18 cellular contexts compared by ENCODE assay signal in genomic region chr4:182885022-182885737, GRCh38. TPM values are rescaled to one million over a fixed set of nuclear protein-coding genes. Genes with fewer than 3 reads are reported as not detected.
A peak's percentile ranks its signal among the peaks of the same experiment; 100 is the strongest.
DNase-seq lines count a peak whose midpoint lies in the region; ATAC-seq, FAIRE-seq and TF ChIP-seq lines count a peak whose summit lies in the region.
"Had no signal": no experiment of that assay in that cellular context is flagged by ENCODE, and none has a peak within 500 bp of the region (broad histone marks: within the 10 kb centered on the region; RNA-seq: fewer than 3 reads in every experiment).

No MANE protein-coding gene starts in this region.

- no peak overlapping the region for H3K9ac ChIP-seq in astrocyte (ENCODE audit: low read length)

- H3K4me2 ChIP-seq in astrocyte (ENCODE audit: low read length) = no peak overlapping the region

- no peaks in the 10 kb centered on the region for H3K27me3 ChIP-seq in astrocyte (ENCODE audit: insufficient read depth, low read length)
- H3K27me3 ChIP-seq in heart left ventricle = no peaks in the 10 kb centered on the region
- H3K27me3 ChIP-seq: BE2C had no signal

- H3K79me2 ChIP-seq in astrocyte (ENCODE audit: insufficient read depth, low read length) = no peaks in the 10 kb centered on the region

- no peaks in the 10 kb centered on the region for H3K9me3 ChIP-seq in HEK293 (ENCODE audit: control insufficient read depth, insufficient read depth, low read depth, low read length)
- no peaks in the 10 kb centered on the region for H3K9me3 ChIP-seq in astrocyte (ENCODE audit: insufficient read depth, low read depth, low read length)
- peaks cover 0 to 11% (median 3%) of the 10 kb centered on the region in 12 donors for H3K9me3 ChIP-seq in heart left ventricle

- peak; percentile 7 for DNase-seq in astrocyte (ENCODE audit: low read depth)
- DNase-seq in endothelial cell (ENCODE audit: low spot score) = no peak
- peak; percentile 30 for DNase-seq in posterior vena cava (ENCODE audit: low spot score)
- DNase-seq in midbrain (lab: John Stamatoyannopoulos, UW) = no peak
- no peak for DNase-seq in heart left ventricle
- no peak for DNase-seq in middle frontal gyrus (ENCODE audit: extremely low spot score, low spot score)
- DNase-seq: BE2C; Caco-2; CD8-positive, alpha-beta memory T cell; DND-41; GDM1 had no signal

- peaks cover 12% of the 10 kb centered on the region for H3K9me3 Mint-ChIP-seq in astrocyte (ENCODE audit: unreplicated experiment)
- no peaks in the 10 kb centered on the region for H3K9me3 Mint-ChIP-seq in endothelial cell (ENCODE audit: unreplicated experiment)

- H3K36me3 Mint-ChIP-seq in astrocyte (ENCODE audit: low read depth, unreplicated experiment) = peaks cover 53% of the 10 kb centered on the region
- H3K36me3 Mint-ChIP-seq in endothelial cell (ENCODE audit: low read depth, unreplicated experiment) = peaks cover 60% of the 10 kb centered on the region

- no peak for TF ChIP-seq CTCF in HEK293 (tag by site-specific recombination; IDR thresholded peaks at IDR 0.05)
- TF ChIP-seq CTCF in astrocyte (IDR thresholded peaks at IDR 0.05; ENCODE audit: insufficient read depth, low read depth, low read length) = no peak
- no peak for TF ChIP-seq CTCF in endothelial cell (IDR thresholded peaks at IDR 0.05; ENCODE audit: unreplicated experiment)
- TF ChIP-seq CTCF in heart left ventricle (IDR thresholded peaks at IDR 0.05) = no peak

- CTCF ChIA-PET in HEK293 (lab: Yijun Ruan, JAX) = no interaction called here

- WGBS in heart left ventricle, 4 donors = 97 to 98% (median 97%) methylated on average over 3 of the region's 3 CpGs

- TF ChIP-seq POLR2A in heart left ventricle (IDR thresholded peaks at IDR 0.05) = no peak

- H3K27ac ChIP-seq in HEK293 (ENCODE audit: extremely low read depth, low read depth, low read length) (no peak overlapping the region), astrocyte (ENCODE audit: low read depth, low read length) (no peak overlapping the region), heart left ventricle (no peak overlapping the region)

- H3K4me3 Mint-ChIP-seq in astrocyte (ENCODE audit: unreplicated experiment) (no peak overlapping the region), endothelial cell (ENCODE audit: unreplicated experiment) (peak overlapping the region; percentile 19)
- H3K4me3 Mint-ChIP-seq: CD14-positive monocyte; CD8-positive, alpha-beta memory T cell; IgD-negative memory B cell had no signal

- H3K4me3 ChIP-seq in HEK293 (ENCODE audit: low read depth, low read length) = no peak overlapping the region
- H3K4me3 ChIP-seq in astrocyte (ENCODE audit: insufficient read depth, low read depth, low read length) = no peak overlapping the region
- no peak overlapping the region for H3K4me3 ChIP-seq in heart left ventricle

- no peaks in the 10 kb centered on the region for H4K20me1 ChIP-seq in astrocyte (ENCODE audit: insufficient read depth, low read length)

- H3K4me1 ChIP-seq in HEK293 (ENCODE audit: control insufficient read depth, insufficient read depth, low read length) (no peaks in the 10 kb centered on the region), astrocyte (ENCODE audit: insufficient read depth, low read length) (peaks cover 17% of the 10 kb centered on the region), heart left ventricle (peaks cover 0 to 10% (median 6%) of the 10 kb centered on the region in 12 donors)
- H3K4me1 ChIP-seq: Caco-2 had no signal

- H3K27ac Mint-ChIP-seq in astrocyte (ENCODE audit: unreplicated experiment) = no peak overlapping the region
- H3K27ac Mint-ChIP-seq in endothelial cell (ENCODE audit: unreplicated experiment) = no peak overlapping the region
- H3K27ac Mint-ChIP-seq: CD14-positive monocyte, IgD-negative memory B cell had no signal

- intact Hi-C loops in posterior vena cava (cut with DNase I) = no loop called here
- intact Hi-C loops in heart left ventricle (cut with DNase I) = no loop called here

- POLR2A ChIA-PET in HEK293 (lab: Yijun Ruan, JAX) = no interaction called here

- no peak overlapping the region for H2AFZ ChIP-seq in astrocyte (ENCODE audit: low read depth, low read length)

- no peaks in the 10 kb centered on the region for H3K27me3 Mint-ChIP-seq in astrocyte (ENCODE audit: low read depth, unreplicated experiment)
- no peaks in the 10 kb centered on the region for H3K27me3 Mint-ChIP-seq in endothelial cell (ENCODE audit: unreplicated experiment)
- H3K27me3 Mint-ChIP-seq: CD8-positive, alpha-beta memory T cell; IgD-negative memory B cell had no signal

- no peaks in the 10 kb centered on the region for H3K4me1 Mint-ChIP-seq in astrocyte (ENCODE audit: low read depth, unreplicated experiment)
- H3K4me1 Mint-ChIP-seq in endothelial cell (ENCODE audit: unreplicated experiment) = peaks cover 5% of the 10 kb centered on the region
- H3K4me1 Mint-ChIP-seq: CD14-positive monocyte, IgD-negative memory B cell had no signal

- FAIRE-seq in astrocyte (lab: Jason Lieb, UNC) = no peak
- FAIRE-seq: A204.1, GM19239, H54 had no signal

- peaks cover 3 to 53% of the 10 kb centered on the region in 2 experiments; a peak in 2 of 3 replicates for H3K36me3 ChIP-seq in HEK293 (ENCODE audit: control insufficient read depth in 2 of 2, insufficient read depth in 1 of 2, low read length in 2 of 2)
- H3K36me3 ChIP-seq in astrocyte (ENCODE audit: insufficient read depth, low read length) = peaks cover 5% of the 10 kb centered on the region
- H3K36me3 ChIP-seq in heart left ventricle = peaks cover 0 to 63% (median 37%) of the 10 kb centered on the region in 9 donors

- ATAC-seq in heart left ventricle = no peak
- ATAC-seq: HCT116 had no signal

TF ChIP-seq in HEK293, 187 proteins besides CTCF, POLR2A, EP300 and RAD21:
- TF ChIP-seq ZBTB44 (tag by site-specific recombination; IDR thresholded peaks at IDR 0.05) (no peak), TRIM28 (IDR thresholded peaks at IDR 0.05; ENCODE audit: borderline replicate concordance, low read length) (peak; percentile 23; the same call in 1 of the 2 replicates)

RNA-seq across cellular contexts. Expression of gene DCTD, which starts 32.0 kb away (rescaled TPM):
- total RNA-seq in astrocyte = 116 and 119 TPM in 2 replicates
- total RNA-seq in endothelial cell (ENCODE audit: unreplicated experiment) = 115 TPM
- 10 to 100 TPM; 62.5 to 68.8 TPM for total RNA-seq in posterior vena cava
- 10 to 100 TPM; 28.9 to 55.7 (median 41.2) TPM for total RNA-seq in heart left ventricle
- polyA plus RNA-seq in heart left ventricle = 10 to 100 TPM; 16.1 to 44.7 TPM

Comparison
In these comparisons a context has a peak if more than half of its experiments do, and no peak if none do; other contexts are left out.
1. DNase-seq: peak in astrocyte (single experiment) and posterior vena cava (single experiment); none in endothelial cell (single experiment), midbrain (single experiment), heart left ventricle (0 of 5) and middle frontal gyrus (single experiment).